6 cellular contexts compared by ENCODE assay signal in the genomic region with DNA sequence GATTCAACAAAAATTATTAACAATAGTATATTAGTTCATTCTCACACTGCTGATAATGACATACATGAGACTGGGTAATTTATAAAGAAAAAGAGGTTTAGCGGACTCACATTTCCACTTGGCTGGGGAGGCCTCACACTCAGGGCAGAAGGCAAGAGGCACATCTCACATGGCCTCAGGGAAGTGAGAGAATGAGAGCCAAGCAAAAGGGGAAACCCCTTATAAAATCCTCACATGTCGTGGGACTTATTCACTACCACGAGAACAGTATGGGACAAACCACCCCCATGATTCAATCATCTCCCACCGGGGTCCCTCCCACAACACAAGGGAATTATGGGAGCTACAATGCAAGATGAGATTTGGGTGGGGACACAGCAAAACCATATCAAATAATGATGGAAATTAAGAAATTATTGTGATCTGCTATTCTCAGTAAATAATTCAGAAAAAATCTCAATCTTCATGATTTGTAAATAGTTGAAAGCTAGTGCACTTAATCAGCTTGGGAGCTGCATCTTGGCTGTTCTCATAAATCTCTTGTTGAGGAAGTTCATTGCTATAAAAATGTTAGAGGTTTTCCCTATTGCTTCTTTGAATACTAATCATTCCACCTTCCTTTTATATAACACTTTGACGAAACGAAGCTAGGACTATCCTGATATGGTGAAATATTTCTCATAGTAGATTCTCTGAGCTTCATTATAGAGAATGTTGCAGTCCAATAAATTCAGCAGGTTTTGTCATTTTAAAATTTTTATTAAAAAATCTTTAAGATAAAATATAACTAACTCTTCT.
DNase-seq lines count a peak whose midpoint lies in the region; ATAC-seq, FAIRE-seq and TF ChIP-seq lines count a peak whose summit lies in the region.
"Not testable (repeated sequence)": the region's sequence is repeated elsewhere in the genome, so short reads cannot be mapped to it uniquely, and the experiment has no call there.

No MANE protein-coding gene starts in this region.

- not testable (repeated sequence) for H4K20me1 ChIP-seq in GM12878 (ENCODE audit: control insufficient read depth, insufficient read depth)

- H3K36me3 Mint-ChIP-seq in activated CD8-positive, alpha-beta T cell treated with anti-CD3 and anti-CD28 coated beads for 36 hours (ENCODE audit: low read depth); memory B cell: not testable (repeated sequence)

- not testable (repeated sequence) for H3K4me2 ChIP-seq in GM12878 (ENCODE audit: control insufficient read depth, insufficient read depth)

- intact Hi-C loops in activated CD8-positive, alpha-beta T cell treated with anti-CD3 and anti-CD28 coated beads for 36 hours (cut with micrococcal nuclease); GM12878 (cut with micrococcal nuclease; ENCODE audit: unreplicated experiment); pancreas (cut with DNase I): not testable (repeated sequence)

- H3K27me3 ChIP-seq in GM12878 (replicated peaks in 1 of 2; ENCODE audit: control insufficient read depth in 2 of 2, insufficient read depth in 2 of 2, low read length in 1 of 2); pancreas: not testable (repeated sequence)

- RAD21 ChIA-PET in GM12878 (lab: Charles Lee; ENCODE audit: unreplicated experiment), result not testable (repeated sequence)

- H3K4me3 Mint-ChIP-seq in activated CD8-positive, alpha-beta T cell treated with anti-CD3 and anti-CD28 coated beads for 36 hours; memory B cell: not testable (repeated sequence)

- WGBS in GM12878 (ENCODE audit: insufficient coverage, insufficient replicate concordance, low lambda C conversion rate, missing lambda C conversion rate), result 42% methylated on average over 6 of the region's 6 CpGs
- WGBS in pancreas, 2 donors, result 75 to 89% methylated on average over 6 of the region's 6 CpGs

- SMC1A ChIA-PET in GM12878 (lab: Charles Lee; ENCODE audit: uncharacterized antibody, unreplicated experiment), result not testable (repeated sequence)

- H3K27ac ChIP-seq in GM12878 (ENCODE audit: control insufficient read depth, insufficient read depth); pancreas: not testable (repeated sequence)

- not testable (repeated sequence) for H3K36me3 ChIP-seq in GM12878 (ENCODE audit: control insufficient read depth in 2 of 2, insufficient read depth in 2 of 2, low read length in 1 of 2); pancreas

- not testable (repeated sequence) for TF ChIP-seq RAD21 in GM12878 (IDR thresholded peaks at IDR 0.05; ENCODE audit: insufficient read depth, low read depth, low read length)

- H3K27me3 Mint-ChIP-seq in activated CD8-positive, alpha-beta T cell treated with anti-CD3 and anti-CD28 coated beads for 36 hours; memory B cell: not testable (repeated sequence)

- CTCF ChIA-PET in activated CD8-positive, alpha-beta T cell treated with anti-CD3 and anti-CD28 coated beads for 36 hours (lab: Charles Lee), result not testable (repeated sequence)
- CTCF ChIA-PET in GM12878 (lab: Yijun Ruan, JAX), result interaction anchor here (1.2 kb wide), 1 partner anchor 479 kb away, joined by 3 read pairs; no protein-coding TSS in a partner anchor

- TF ChIP-seq CTCF in GM12865 (IDR thresholded peaks at IDR 0.05; ENCODE audit: insufficient read depth, low read depth, low read length, missing control alignments); activated CD8-positive, alpha-beta T cell treated with anti-CD3 and anti-CD28 coated beads for 36 hours (IDR thresholded peaks at IDR 0.05); GM12878 (IDR thresholded peaks at IDR 0.05 in 2 of 3, conservative IDR thresholded peaks at IDR 0.05 in 1 of 3; ENCODE audit: control insufficient read depth in 2 of 3, extremely low read depth in 1 of 3, insufficient read depth in 1 of 3, low read depth in 3 of 3, low read length in 3 of 3); pancreas (IDR thresholded peaks at IDR 0.05): not testable (repeated sequence)

- DNase-seq in GM12865 (ENCODE audit: low read depth) (peak; percentile 2), NCI-H226 (peak; percentile 2)
- not testable (repeated sequence) for DNase-seq in activated CD8-positive, alpha-beta T cell treated with anti-CD3 and anti-CD28 coated beads for 36 hours; GM12878 (ENCODE audit: low read depth, low spot score); memory B cell (ENCODE audit: low spot score in 2 of 2); pancreas

- H3K4me3 ChIP-seq in GM12865 (ENCODE audit: low read depth, low read length); GM12878; pancreas: not testable (repeated sequence)

- POLR2A ChIA-PET in activated CD8-positive, alpha-beta T cell treated with anti-CD3 and anti-CD28 coated beads for 36 hours (lab: Charles Lee); GM12878 (lab: Charles Lee): not testable (repeated sequence)

- not testable (repeated sequence) for H3K9me3 Mint-ChIP-seq in activated CD8-positive, alpha-beta T cell treated with anti-CD3 and anti-CD28 coated beads for 36 hours; memory B cell

- TF ChIP-seq POLR2A in GM12878 (IDR thresholded peaks at IDR 0.05; ENCODE audit: low read depth, low read length), result not testable (repeated sequence)

- not testable (repeated sequence) for BruUV-seq in GM12878 (replicated peaks; lab: Mats Ljungman, UMichigan)

- H3K9ac ChIP-seq in GM12878 (ENCODE audit: control insufficient read depth, insufficient read depth, low read length), result not testable (repeated sequence)

- TF ChIP-seq EP300 in GM12878 (IDR thresholded peaks at IDR 0.05; ENCODE audit: borderline replicate concordance in 1 of 2, control insufficient read depth in 1 of 2, low read depth in 2 of 2, low read length in 2 of 2), result not testable (repeated sequence)

- not testable (repeated sequence) for H2AFZ ChIP-seq in GM12878 (ENCODE audit: control insufficient read depth, low read depth, low read length)

- H3K9me3 ChIP-seq in GM12878 (replicated peaks; ENCODE audit: control insufficient read depth, insufficient read depth, low read length); pancreas: not testable (repeated sequence)

- in situ Hi-C loops in GM12878 (cut with MboI), result not testable (repeated sequence)

- not testable (repeated sequence) for H3K4me1 Mint-ChIP-seq in activated CD8-positive, alpha-beta T cell treated with anti-CD3 and anti-CD28 coated beads for 36 hours (ENCODE audit: low read depth); memory B cell

- H3K4me1 ChIP-seq in GM12878 (ENCODE audit: control insufficient read depth, insufficient read depth, low read length); pancreas: not testable (repeated sequence)

- not testable (repeated sequence) for H3K79me2 ChIP-seq in GM12878 (ENCODE audit: control insufficient read depth, insufficient read depth, low read length)

- not testable (repeated sequence) for FAIRE-seq in GM12878 (lab: Jason Lieb, UNC)
- peak; percentile 41 for FAIRE-seq in pancreas (lab: Jason Lieb, UNC)

- H3K27ac Mint-ChIP-seq in activated CD8-positive, alpha-beta T cell treated with anti-CD3 and anti-CD28 coated beads for 36 hours; memory B cell: not testable (repeated sequence)

- peak; percentile 39 for ATAC-seq in activated CD8-positive, alpha-beta T cell treated with anti-CD3 and anti-CD28 coated beads for 36 hours
- ATAC-seq in GM12878 (peak; percentile 45; the same call in 2 of the 3 replicates), memory B cell (ENCODE audit: low read depth) (peak; percentile 51)
- ATAC-seq in pancreas, result not testable (repeated sequence)
